Comparison of ENCODE assay signal across 19 cellular contexts in genomic region chr15:65298731-65299130, GRCh38. TPM values are rescaled to one million over a fixed set of nuclear protein-coding genes. Genes with fewer than 3 reads are reported as not detected.
DNase-seq lines count a peak whose midpoint lies in the region; ATAC-seq and TF ChIP-seq lines count a peak whose summit lies in the region.
"Had no signal": no experiment of that assay in that cellular context is flagged by ENCODE, and none has a peak within 500 bp of the region (broad histone marks: within the 10 kb centered on the region; RNA-seq: fewer than 3 reads in every experiment).

No MANE protein-coding gene starts in this region.

- intact Hi-C loops in activated T-helper 1 cell treated with anti-CD3 and anti-CD28 coated beads, Interleukin-12 subunit alpha, Interleukin-12 subunit beta, Interleukin-2, Interleukin-4 antibody, amounts not matched to agents 30 ng/mL and 10 ng/mL and 1 ng/mL, durations not matched to agents 14 hours and 24 hours and 36 hours (cut with micrococcal nuclease) = no loop called here

- H3K4me1 Mint-ChIP-seq in T-helper 2 cell treated with Interferon-gamma antibody and Interleukin-4, amounts not matched to agents 5 μg/mL and 100 μg/mL, for 36 hours (ENCODE audit: low read depth) = peaks cover 28% of the 10 kb centered on the region
- peaks cover 29 to 44% (median 37%) of the 10 kb centered on the region in 3 donors for H3K4me1 Mint-ChIP-seq in CD8-positive, alpha-beta memory T cell
- peaks cover 30% of the 10 kb centered on the region for H3K4me1 Mint-ChIP-seq in activated T-helper 1 cell treated with anti-CD3 and anti-CD28 coated beads, Interleukin-12 subunit alpha, Interleukin-12 subunit beta, Interleukin-2, Interleukin-4 antibody, amounts not matched to agents 30 ng/mL and 10 ng/mL and 1 ng/mL, durations not matched to agents 14 hours and 24 hours and 36 hours (ENCODE audit: low read depth)
- H3K4me1 Mint-ChIP-seq in mesothelial cell of epicardium = peaks cover 16% of the 10 kb centered on the region

- H3K4me3 ChIP-seq in CD8-positive, alpha-beta memory T cell (ENCODE audit: low read length) = peak overlapping the region; percentile 26
- H3K4me3 ChIP-seq in H7 (ENCODE audit: insufficient read depth, low read depth, low read length) = no peak overlapping the region
- H3K4me3 ChIP-seq: HAP-1, lung had no signal

- H3K27me3 ChIP-seq in CD8-positive, alpha-beta memory T cell (ENCODE audit: insufficient read depth, low read length, poor library complexity, severe bottlenecking) = no peaks in the 10 kb centered on the region
- no peaks in the 10 kb centered on the region for H3K27me3 ChIP-seq in H7 (ENCODE audit: control insufficient read depth, insufficient read depth, low read length)

- peaks cover 38% of the 10 kb centered on the region for H3K4me1 ChIP-seq in CD8-positive, alpha-beta memory T cell (ENCODE audit: insufficient read depth, low read length)

- POLR2A ChIA-PET in CD8-positive, alpha-beta memory T cell (lab: Charles Lee) = interaction anchor here (1.0 kb wide), 1 partner anchor 12 kb away, joined by 6 read pairs; the partner anchor contains the start of gene PARP16

- peak overlapping the region; percentile 87 for H3K4me3 Mint-ChIP-seq in T-helper 2 cell treated with Interferon-gamma antibody and Interleukin-4, amounts not matched to agents 5 μg/mL and 100 μg/mL, for 36 hours
- H3K4me3 Mint-ChIP-seq in CD8-positive, alpha-beta memory T cell = peak overlapping the region in 6 of 7 donors; percentile 69 to 95 (median 92)
- peak overlapping the region; percentile 86 for H3K4me3 Mint-ChIP-seq in activated T-helper 1 cell treated with anti-CD3 and anti-CD28 coated beads, Interleukin-12 subunit alpha, Interleukin-12 subunit beta, Interleukin-2, Interleukin-4 antibody, amounts not matched to agents 30 ng/mL and 10 ng/mL and 1 ng/mL, durations not matched to agents 14 hours and 24 hours and 36 hours
- H3K4me3 Mint-ChIP-seq in mesothelial cell of epicardium = no peak overlapping the region

- no peak for TF ChIP-seq CTCF in mesothelial cell of epicardium (IDR thresholded peaks at IDR 0.05; ENCODE audit: unreplicated experiment)

- CTCF ChIA-PET in CD8-positive, alpha-beta memory T cell (lab: Charles Lee) = interaction anchor here (1.0 to 2.5 kb wide), 3 partner anchors 12 to 270 kb away, joined by 3 to 16 read pairs (median 3); partner anchors contain the start of gene PARP16

- H3K9me3 Mint-ChIP-seq in T-helper 2 cell treated with Interferon-gamma antibody and Interleukin-4, amounts not matched to agents 5 μg/mL and 100 μg/mL, for 36 hours = no peaks in the 10 kb centered on the region
- peaks cover 0 to 2% (median 0%) of the 10 kb centered on the region in 5 donors for H3K9me3 Mint-ChIP-seq in CD8-positive, alpha-beta memory T cell
- no peaks in the 10 kb centered on the region for H3K9me3 Mint-ChIP-seq in activated T-helper 1 cell treated with anti-CD3 and anti-CD28 coated beads, Interleukin-12 subunit alpha, Interleukin-12 subunit beta, Interleukin-2, Interleukin-4 antibody, amounts not matched to agents 30 ng/mL and 10 ng/mL and 1 ng/mL, durations not matched to agents 14 hours and 24 hours and 36 hours
- H3K9me3 Mint-ChIP-seq in mesothelial cell of epicardium = no peaks in the 10 kb centered on the region
- H3K9me3 Mint-ChIP-seq: stimulated activated naive B cell treated with anti-CD40 and anti-IgM and Interleukin-4, amounts not matched to agents 10 μg/mL and 1 μg/mL and 100 μg/mL, for 72 hours had no signal

- H3K27ac ChIP-seq in CD8-positive, alpha-beta memory T cell (ENCODE audit: low read depth, low read length) = no peak overlapping the region

- DNase-seq in T-helper 2 cell treated with Interferon-gamma antibody and Interleukin-4, amounts not matched to agents 5 μg/mL and 100 μg/mL, for 36 hours (ENCODE audit: low spot score) = no peak
- DNase-seq in T-helper 2 cell (no peak), mesothelial cell of epicardium (ENCODE audit: low spot score in 2 of 2, unreplicated experiment in 2 of 2) (no peak), H7 (no peak), anterior cingulate cortex (lab: John Stamatoyannopoulos, UW) (no peak)
- DNase-seq in CD8-positive, alpha-beta memory T cell = no peak
- no peak for DNase-seq in activated T-helper 1 cell treated with anti-CD3 and anti-CD28 coated beads, Interleukin-12 subunit alpha, Interleukin-12 subunit beta, Interleukin-2, Interleukin-4 antibody, amounts not matched to agents 30 ng/mL and 10 ng/mL and 1 ng/mL, durations not matched to agents 14 hours and 24 hours and 36 hours (ENCODE audit: low spot score)
- DNase-seq: 8988T; amniotic stem cell; effector CD8-positive, alpha-beta T cell; NCI-H1417; NCI-H2171 treated with DMSO at 0.1 percent for 48 hours; NCI-H774; stimulated activated naive B cell treated with anti-CD40 and anti-IgM and Interleukin-4, amounts not matched to agents 10 μg/mL and 1 μg/mL and 100 μg/mL, for 72 hours had no signal

- H3K27ac Mint-ChIP-seq in T-helper 2 cell treated with Interferon-gamma antibody and Interleukin-4, amounts not matched to agents 5 μg/mL and 100 μg/mL, for 36 hours = peak overlapping the region; percentile 88
- H3K27ac Mint-ChIP-seq in CD8-positive, alpha-beta memory T cell = peak overlapping the region in 5 of 8 donors; percentile 12 to 93 (median 70)
- H3K27ac Mint-ChIP-seq in activated T-helper 1 cell treated with anti-CD3 and anti-CD28 coated beads, Interleukin-12 subunit alpha, Interleukin-12 subunit beta, Interleukin-2, Interleukin-4 antibody, amounts not matched to agents 30 ng/mL and 10 ng/mL and 1 ng/mL, durations not matched to agents 14 hours and 24 hours and 36 hours = peak overlapping the region; percentile 48
- peak overlapping the region; percentile 67 for H3K27ac Mint-ChIP-seq in mesothelial cell of epicardium

- H3K36me3 ChIP-seq in CD8-positive, alpha-beta memory T cell (ENCODE audit: insufficient read depth, low read length) = no peaks in the 10 kb centered on the region
- H3K36me3 ChIP-seq in H7 (replicated peaks; ENCODE audit: control insufficient read depth, insufficient read depth, low read length) = no peaks in the 10 kb centered on the region
- H3K36me3 ChIP-seq: HAP-1 had no signal

- no peaks in the 10 kb centered on the region for H3K27me3 Mint-ChIP-seq in T-helper 2 cell treated with Interferon-gamma antibody and Interleukin-4, amounts not matched to agents 5 μg/mL and 100 μg/mL, for 36 hours (ENCODE audit: low read depth)
- H3K27me3 Mint-ChIP-seq in CD8-positive, alpha-beta memory T cell = peaks cover 0 to 2% of the 10 kb centered on the region in 2 donors
- H3K27me3 Mint-ChIP-seq in activated T-helper 1 cell treated with anti-CD3 and anti-CD28 coated beads, Interleukin-12 subunit alpha, Interleukin-12 subunit beta, Interleukin-2, Interleukin-4 antibody, amounts not matched to agents 30 ng/mL and 10 ng/mL and 1 ng/mL, durations not matched to agents 14 hours and 24 hours and 36 hours (ENCODE audit: insufficient read depth) = no peaks in the 10 kb centered on the region
- no peaks in the 10 kb centered on the region for H3K27me3 Mint-ChIP-seq in mesothelial cell of epicardium (ENCODE audit: low read depth)
- H3K27me3 Mint-ChIP-seq: stimulated activated naive B cell treated with anti-CD40 and anti-IgM and Interleukin-4, amounts not matched to agents 10 μg/mL and 1 μg/mL and 100 μg/mL, for 72 hours had no signal

- H3K9me3 ChIP-seq in CD8-positive, alpha-beta memory T cell (ENCODE audit: low read length) = no peaks in the 10 kb centered on the region
- H3K9me3 ChIP-seq: HAP-1 had no signal

- H3K36me3 Mint-ChIP-seq in T-helper 2 cell treated with Interferon-gamma antibody and Interleukin-4, amounts not matched to agents 5 μg/mL and 100 μg/mL, for 36 hours (ENCODE audit: low read depth) = no peaks in the 10 kb centered on the region
- H3K36me3 Mint-ChIP-seq in CD8-positive, alpha-beta memory T cell = peaks cover 0 to 2% (median 0%) of the 10 kb centered on the region in 3 donors
- peaks cover 2% of the 10 kb centered on the region for H3K36me3 Mint-ChIP-seq in activated T-helper 1 cell treated with anti-CD3 and anti-CD28 coated beads, Interleukin-12 subunit alpha, Interleukin-12 subunit beta, Interleukin-2, Interleukin-4 antibody, amounts not matched to agents 30 ng/mL and 10 ng/mL and 1 ng/mL, durations not matched to agents 14 hours and 24 hours and 36 hours (ENCODE audit: low read depth)
- no peaks in the 10 kb centered on the region for H3K36me3 Mint-ChIP-seq in mesothelial cell of epicardium

- no peak for ATAC-seq in HG02938 (IDR thresholded peaks at IDR 0.05; ENCODE audit: unreplicated experiment)
- ATAC-seq: stimulated activated naive B cell treated with anti-CD40 and anti-IgM and Interleukin-4, amounts not matched to agents 10 μg/mL and 1 μg/mL and 100 μg/mL, for 72 hours had no signal

RNA-seq across cellular contexts. Expression of gene RNU5A-1, which starts 2.9 kb away (rescaled TPM):
- not detected for total RNA-seq in CD8-positive, alpha-beta memory T cell
- not detected for polyA plus RNA-seq in CD8-positive, alpha-beta memory T cell
- not detected in 2 replicates for total RNA-seq in activated T-helper 1 cell treated with anti-CD3 and anti-CD28 coated beads, Interleukin-12 subunit alpha, Interleukin-12 subunit beta, Interleukin-2, Interleukin-4 antibody, amounts not matched to agents 30 ng/mL and 10 ng/mL and 1 ng/mL, durations not matched to agents 14 hours and 24 hours and 36 hours
- total RNA-seq in mesothelial cell of epicardium = not detected in 3 replicates
- total RNA-seq in H7 (2014; rRNA removed; shearing (Covaris generic)) = not detected in 2 replicates
- total RNA-seq: lung, urinary bladder had no signal
- polyA plus RNA-seq: BJ, lung, urinary bladder had no signal

RNA-seq across cellular contexts. Expression of gene RNU5B-1, which starts 5.7 kb away (rescaled TPM):
- total RNA-seq in CD8-positive, alpha-beta memory T cell = not detected
- polyA plus RNA-seq in CD8-positive, alpha-beta memory T cell = not detected
- not detected in 2 replicates for total RNA-seq in activated T-helper 1 cell treated with anti-CD3 and anti-CD28 coated beads, Interleukin-12 subunit alpha, Interleukin-12 subunit beta, Interleukin-2, Interleukin-4 antibody, amounts not matched to agents 30 ng/mL and 10 ng/mL and 1 ng/mL, durations not matched to agents 14 hours and 24 hours and 36 hours
- 16.2 to 27.9 TPM (median 19.7 TPM) in 3 replicates for total RNA-seq in mesothelial cell of epicardium
- total RNA-seq in H7 (2014; rRNA removed; shearing (Covaris generic)) = not detected in 2 replicates
- polyA plus RNA-seq: BJ, lung, urinary bladder had no signal

RNA-seq across cellular contexts. Expression of gene PARP16, which starts 12.0 kb away (rescaled TPM):
- total RNA-seq in CD8-positive, alpha-beta memory T cell = 10 to 100 TPM; 14.1 to 14.7 TPM
- 30.9 TPM for polyA plus RNA-seq in CD8-positive, alpha-beta memory T cell
- total RNA-seq in activated T-helper 1 cell treated with anti-CD3 and anti-CD28 coated beads, Interleukin-12 subunit alpha, Interleukin-12 subunit beta, Interleukin-2, Interleukin-4 antibody, amounts not matched to agents 30 ng/mL and 10 ng/mL and 1 ng/mL, durations not matched to agents 14 hours and 24 hours and 36 hours = 12.4 and 14.0 TPM in 2 replicates
- 17.7 to 21.0 TPM (median 18.6 TPM) in 3 replicates for total RNA-seq in mesothelial cell of epicardium
- 5.9 and 11.3 TPM in 2 replicates for total RNA-seq in H7 (2014; rRNA removed; shearing (Covaris generic))
